29 cellular contexts compared by ENCODE assay signal in genomic region chr6:33335916-33336315, GRCh38.
"Had no signal": no experiment of that assay in that cellular context is flagged by ENCODE, and none has a peak within 500 bp of the region (broad histone marks: within the 10 kb centered on the region; RNA-seq: fewer than 3 reads in every experiment).

No MANE protein-coding gene starts in this region.

- H3K36me3 Mint-ChIP-seq: activated naive CD4-positive, alpha-beta T cell treated with anti-CD3 and anti-CD28 coated beads, Interleukin-2, amount 50 U/mL, for 72 hours had no signal

- H3K4me3 Mint-ChIP-seq: activated CD4-positive, alpha-beta T cell treated with anti-CD3 and anti-CD28 coated beads, Interleukin-2, amount 10 ng/mL, durations not matched to agents 24 days and 14 days; activated CD8-positive, alpha-beta T cell treated with anti-CD3 and anti-CD28 coated beads, Interleukin-2, amount 10 ng/mL, durations not matched to agents 7 days and 5 days; activated naive CD4-positive, alpha-beta T cell treated with anti-CD3 and anti-CD28 coated beads for 36 hours; activated T-cell treated with anti-CD3 and anti-CD28 coated beads, Interleukin-2, amount 50 U/mL, for 24 hours; activated T-helper 1 cell treated with anti-CD3 and anti-CD28 coated beads, Interleukin-12 subunit alpha, Interleukin-12 subunit beta, Interleukin-2, Interleukin-4 antibody, amounts not matched to agents 30 ng/mL and 10 ng/mL and 1 ng/mL, durations not matched to agents 14 hours and 24 hours and 36 hours had no signal

- H3K4me3 ChIP-seq: adrenal gland, body of pancreas, breast epithelium, MG63 had no signal

- H3K27ac Mint-ChIP-seq: activated CD4-positive, alpha-beta T cell treated with anti-CD3 and anti-CD28 coated beads, Interleukin-2, amount 10 ng/mL, durations not matched to agents 24 days and 14 days; activated CD8-positive, alpha-beta T cell treated with anti-CD3 and anti-CD28 coated beads, Interleukin-2, amount 10 ng/mL, durations not matched to agents 7 days and 5 days; activated naive CD4-positive, alpha-beta T cell treated with anti-CD3 and anti-CD28 coated beads for 36 hours; activated T-cell treated with anti-CD3 and anti-CD28 coated beads, Interleukin-2, amount 50 U/mL, for 24 hours; activated T-helper 1 cell treated with anti-CD3 and anti-CD28 coated beads, Interleukin-12 subunit alpha, Interleukin-12 subunit beta, Interleukin-2, Interleukin-4 antibody, amounts not matched to agents 30 ng/mL and 10 ng/mL and 1 ng/mL, durations not matched to agents 14 hours and 24 hours and 36 hours had no signal

- ATAC-seq: activated CD8-positive, alpha-beta T cell treated with anti-CD3 and anti-CD28 coated beads, Interleukin-2, amount 10 ng/mL, durations not matched to agents 7 days and 5 days; activated naive CD4-positive, alpha-beta T cell treated with anti-CD3 and anti-CD28 coated beads, Interleukin-2, amount 50 U/mL, for 72 hours; body of pancreas had no signal

- H3K9me3 Mint-ChIP-seq: activated CD4-positive, alpha-beta T cell treated with anti-CD3 and anti-CD28 coated beads, Interleukin-2, amount 10 ng/mL, durations not matched to agents 24 days and 14 days; activated naive CD4-positive, alpha-beta T cell treated with anti-CD3 and anti-CD28 coated beads for 36 hours; activated naive CD4-positive, alpha-beta T cell treated with anti-CD3 and anti-CD28 coated beads, Interleukin-2, amount 50 U/mL, for 72 hours; activated T-cell treated with anti-CD3 and anti-CD28 coated beads, Interleukin-2, amount 50 U/mL, for 24 hours; activated T-helper 1 cell treated with anti-CD3 and anti-CD28 coated beads, Interleukin-12 subunit alpha, Interleukin-12 subunit beta, Interleukin-2, Interleukin-4 antibody, amounts not matched to agents 30 ng/mL and 10 ng/mL and 1 ng/mL, durations not matched to agents 14 hours and 24 hours and 36 hours had no signal

- H3K27me3 Mint-ChIP-seq: activated CD4-positive, alpha-beta T cell treated with anti-CD3 and anti-CD28 coated beads, Interleukin-2, amount 10 ng/mL, durations not matched to agents 24 days and 14 days; activated T-cell treated with anti-CD3 and anti-CD28 coated beads, Interleukin-2, amount 50 U/mL, for 24 hours had no signal

- DNase-seq: activated CD4-positive, alpha-beta T cell treated with anti-CD3 and anti-CD28 coated beads, Interleukin-2, amount 10 ng/mL, durations not matched to agents 24 days and 14 days; activated CD4-positive, alpha-beta T cell treated with anti-CD3 and anti-CD28 coated beads, Interleukin-2, amount 50 U/mL, for 4 hours; activated CD8-positive, alpha-beta T cell treated with anti-CD3 and anti-CD28 coated beads, Interleukin-2, amount 10 ng/mL, durations not matched to agents 7 days and 5 days; activated gamma-delta T cell treated with Interleukin-2 at 50 U/mL for 16 hours; activated naive CD4-positive, alpha-beta T cell treated with anti-CD3 and anti-CD28 coated beads for 36 hours; activated T-cell treated with anti-CD3 and anti-CD28 coated beads, Interleukin-2, amount 50 U/mL, for 24 hours; adrenal gland; body of pancreas; Kasumi-1; KG1; MG63; NCI-H1092; NCI-H1436 treated with DMSO at 0.1 percent for 48 hours; NCI-H1694 treated with DMSO at 0.1 percent for 48 hours; NCI-H2029 treated with DMSO at 0.1 percent for 48 hours; NCI-H2107; NCI-H2171; NCI-H510A; NCI-H526; NCI-H748 treated with DMSO at 0.1 percent for 48 hours; OCI-M1; Right ventricle myocardium superior; SW 1271; T-helper 1 cell; T1000; WERI-Rb-1 had no signal
